30 cellular contexts compared by ENCODE assay signal in the genomic region with DNA sequence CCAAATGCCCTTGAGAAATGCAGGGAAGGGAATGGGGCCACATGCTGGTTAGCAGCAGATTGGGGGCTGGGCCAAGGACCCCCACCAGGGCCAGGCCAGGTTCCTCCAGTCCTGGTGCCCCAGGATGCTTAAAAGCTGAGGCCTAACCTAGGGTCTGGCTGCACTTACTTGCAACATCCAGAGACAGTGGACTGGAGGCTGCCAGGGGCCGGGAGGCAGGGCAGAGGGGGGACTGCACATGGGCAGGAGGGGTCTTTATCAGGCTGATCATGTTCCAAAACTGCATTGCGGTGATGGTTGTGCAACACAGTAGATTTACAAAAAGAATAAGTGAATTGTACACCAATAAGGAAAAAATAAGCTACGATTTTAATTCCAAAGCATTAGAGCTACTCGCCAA. TPM values are rescaled to one million over a fixed set of nuclear protein-coding genes. Genes with fewer than 3 reads are reported as not detected.
"Had no signal": no experiment of that assay in that cellular context is flagged by ENCODE, and none has a peak within 500 bp of the region (broad histone marks: within the 10 kb centered on the region; RNA-seq: fewer than 3 reads in every experiment).

No MANE protein-coding gene starts in this region.

- H3K27ac Mint-ChIP-seq: naive B cell; naive thymus-derived CD8-positive, alpha-beta T cell; natural killer cell treated with Interleukin-12 subunit alpha and Interleukin-12 subunit beta and Interleukin-15 and Interleukin-18, amount 100 ng/mL, for 72 hours; nephron progenitor cell; progenitor cell of endocrine pancreas; stimulated activated effector memory CD8-positive, alpha-beta T cell treated with anti-CD3 and anti-CD28 coated beads, Interleukin-12 subunit alpha, Interleukin-12 subunit beta, amount 100 ng/mL, for 72 hours; stimulated activated naive CD8-positive, alpha-beta T cell treated with anti-CD3 and anti-CD28 coated beads, Interleukin-15, amount 100 ng/mL, for 72 hours had no signal

- H3K4me1 Mint-ChIP-seq: naive B cell; naive thymus-derived CD8-positive, alpha-beta T cell; stimulated activated effector memory CD8-positive, alpha-beta T cell treated with anti-CD3 and anti-CD28 coated beads, Interleukin-12 subunit alpha, Interleukin-12 subunit beta, amount 100 ng/mL, for 72 hours; stimulated activated naive CD8-positive, alpha-beta T cell treated with anti-CD3 and anti-CD28 coated beads, Interleukin-15, amount 100 ng/mL, for 72 hours had no signal

- H3K36me3 Mint-ChIP-seq: naive B cell had no signal

- H3K27me3 Mint-ChIP-seq: naive thymus-derived CD8-positive, alpha-beta T cell; natural killer cell treated with Interleukin-12 subunit alpha and Interleukin-12 subunit beta and Interleukin-15 and Interleukin-18, amount 100 ng/mL, for 72 hours; stimulated activated naive CD8-positive, alpha-beta T cell treated with anti-CD3 and anti-CD28 coated beads, Interleukin-15, amount 100 ng/mL, for 72 hours had no signal

- DNase-seq: naive B cell; naive thymus-derived CD8-positive, alpha-beta T cell; nephron progenitor cell; pancreas; psoas muscle; right cardiac atrium; right lobe of liver; spleen; stimulated activated CD4-positive, alpha-beta T cell treated with anti-CD3 and anti-CD28 coated beads, Interleukin-12 subunit alpha, Interleukin-12 subunit beta, amount 100 ng/mL, for 4 hours; stimulated activated CD4-positive, alpha-beta T cell treated with anti-CD3 and anti-CD28 coated beads, Interleukin-1b, Interleukin-23, amount 100 ng/mL, for 48 hours; stimulated activated CD4-positive, alpha-beta T cell treated with anti-CD3 and anti-CD28 coated beads, Interleukin-4, amount 100 ng/mL, for 24 hours; stimulated activated naive CD4-positive, alpha-beta T cell; stimulated activated naive CD8-positive, alpha-beta T cell treated with anti-CD3 and anti-CD28 coated beads, Interleukin-15, amount 100 ng/mL, for 72 hours; stimulated activated naive CD8-positive, alpha-beta T cell treated with anti-CD3 and anti-CD28 coated beads, Interleukin-15, Interleukin-2, amounts not matched to agents 100 U/mL and 50 U/mL, for 24 hours; substantia nigra; thyroid gland; trophoblast cell; upper lobe of left lung had no signal

- H3K9me3 Mint-ChIP-seq: natural killer cell treated with Interleukin-12 subunit alpha and Interleukin-12 subunit beta and Interleukin-15 and Interleukin-18, amount 100 ng/mL, for 72 hours had no signal

- ATAC-seq: naive thymus-derived CD8-positive, alpha-beta T cell; natural killer cell treated with Interleukin-12 subunit alpha and Interleukin-12 subunit beta and Interleukin-15 and Interleukin-18, amount 100 ng/mL, for 72 hours; pancreas; psoas muscle; right cardiac atrium; right lobe of liver; stimulated activated effector memory CD8-positive, alpha-beta T cell treated with anti-CD3 and anti-CD28 coated beads, Interleukin-12 subunit alpha, Interleukin-12 subunit beta, amount 100 ng/mL, for 72 hours; stimulated activated naive CD8-positive, alpha-beta T cell treated with anti-CD3 and anti-CD28 coated beads, Interleukin-15, amount 100 ng/mL, for 72 hours; stimulated activated naive CD8-positive, alpha-beta T cell treated with anti-CD3 and anti-CD28 coated beads, Interleukin-15, Interleukin-2, amounts not matched to agents 100 U/mL and 50 U/mL, for 24 hours had no signal

- H3K36me3 ChIP-seq: pancreas, right lobe of liver, suprapubic skin, thoracic aorta, thyroid gland, tibial nerve, upper lobe of left lung, vagina had no signal

- H3K9me3 ChIP-seq: thyroid gland had no signal

- H3K4me3 Mint-ChIP-seq: naive B cell; naive thymus-derived CD8-positive, alpha-beta T cell; natural killer cell treated with Interleukin-12 subunit alpha and Interleukin-12 subunit beta and Interleukin-15 and Interleukin-18, amount 100 ng/mL, for 72 hours; nephron progenitor cell; neural crest cell; stimulated activated effector memory CD8-positive, alpha-beta T cell treated with anti-CD3 and anti-CD28 coated beads, Interleukin-12 subunit alpha, Interleukin-12 subunit beta, amount 100 ng/mL, for 72 hours; stimulated activated naive CD8-positive, alpha-beta T cell treated with anti-CD3 and anti-CD28 coated beads, Interleukin-15, amount 100 ng/mL, for 72 hours had no signal

- H3K27ac ChIP-seq: pancreas, psoas muscle, right lobe of liver, skin epidermis, spleen, suprapubic skin, thoracic aorta, thyroid gland, tibial nerve, upper lobe of left lung, vagina had no signal

- H3K4me2 ChIP-seq: smooth muscle cell had no signal

- H3K27me3 ChIP-seq: pancreas, right lobe of liver, thyroid gland, tibial nerve, upper lobe of left lung, vagina had no signal

- H3K4me3 ChIP-seq: pancreas, psoas muscle, right lobe of liver, skin epidermis, smooth muscle cell, spleen, suprapubic skin, thoracic aorta, thyroid gland, tibial nerve, upper lobe of left lung, vagina had no signal

- H3K4me1 ChIP-seq: pancreas, psoas muscle, right lobe of liver, spleen, suprapubic skin, tibial nerve, upper lobe of left lung, vagina had no signal

RNA-seq across cellular contexts. Expression of a gene that starts 36.8 kb away (rescaled TPM):
- total RNA-seq: naive thymus-derived CD8-positive, alpha-beta T cell; osteocyte; psoas muscle; renal cortical epithelial cell; smooth muscle cell; suprapubic skin had no signal
- polyA plus RNA-seq: naive thymus-derived CD8-positive, alpha-beta T cell; psoas muscle; smooth muscle cell had no signal
